ENCODE assay signal across 26 cellular contexts in the genomic region with DNA sequence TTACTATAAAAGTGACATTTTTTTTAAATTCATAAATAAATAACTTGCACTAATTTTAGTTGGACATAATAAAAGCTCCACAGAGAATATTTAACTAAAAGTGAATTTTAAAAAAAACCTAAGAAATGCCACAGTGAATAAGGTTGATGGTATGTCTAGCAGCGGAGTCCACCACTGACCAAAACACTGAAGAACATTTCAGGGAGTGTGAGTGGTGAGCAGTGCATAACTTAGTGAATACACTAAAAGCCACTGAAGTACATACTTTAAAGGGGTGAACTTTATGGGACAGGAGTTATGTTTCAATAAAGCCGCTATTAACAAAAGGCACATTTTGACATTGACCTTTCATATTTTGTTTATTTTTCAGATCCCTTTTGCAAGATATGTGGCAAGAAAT. TPM values are rescaled to one million over a fixed set of nuclear protein-coding genes. Genes with fewer than 3 reads are reported as not detected.
DNase-seq lines count a peak whose midpoint lies in the region; ATAC-seq and TF ChIP-seq lines count a peak whose summit lies in the region.
"Had no signal": no experiment of that assay in that cellular context is flagged by ENCODE, and none has a peak within 500 bp of the region (broad histone marks: within the 10 kb centered on the region; RNA-seq: fewer than 3 reads in every experiment).

No MANE protein-coding gene starts in this region.

- no peak overlapping the region for H3K27ac ChIP-seq in coronary artery
- H3K27ac ChIP-seq: C4-2B, epithelial cell of prostate, parathyroid adenoma, Peyer's patch, right lobe of liver, thyroid gland had no signal

- H3K4me3 ChIP-seq in fibroblast of pulmonary artery (replicated peaks; ENCODE audit: low read depth, low read length) (no peak overlapping the region), coronary artery (no peak overlapping the region)
- H3K4me3 ChIP-seq: Peyer's patch, right lobe of liver, thyroid gland had no signal

- TF ChIP-seq CTCF in fibroblast of pulmonary artery (IDR thresholded peaks at IDR 0.05; ENCODE audit: low read length, missing control alignments) (no peak), coronary artery (IDR thresholded peaks at IDR 0.05) (no peak)

- H3K27me3 Mint-ChIP-seq in activated CD4-positive, alpha-beta T cell treated with anti-CD3 and anti-CD28 coated beads, Interleukin-2, amount 10 ng/mL, durations not matched to agents 7 days and 5 days: no peaks in the 10 kb centered on the region
- H3K27me3 Mint-ChIP-seq: activated CD8-positive, alpha-beta memory T cell treated with anti-CD3 and anti-CD28 coated beads, Interleukin-2, amount 10 ng/mL, durations not matched to agents 7 days and 5 days; activated naive CD8-positive, alpha-beta T cell treated with anti-CD3 and anti-CD28 coated beads for 36 hours; stimulated activated naive B cell treated with anti-CD40 and anti-IgM and Interleukin-4, amounts not matched to agents 10 μg/mL and 1 μg/mL and 100 μg/mL, for 72 hours; T-helper 17 cell had no signal

- DNase-seq in EL: peak; percentile 71
- DNase-seq in amniotic epithelial cell (ENCODE audit: low read depth): peak; percentile 93
- DNase-seq in fibroblast of pulmonary artery (ENCODE audit: low read depth): peak; percentile 34
- peak; percentile 11 for DNase-seq in stromal cell of bone marrow (ENCODE audit: low read depth)
- DNase-seq in activated CD4-positive, alpha-beta T cell treated with anti-CD3 and anti-CD28 coated beads, Interleukin-2, amount 10 ng/mL, durations not matched to agents 7 days and 5 days: no peak
- DNase-seq in coronary artery (ENCODE audit: low spot score): no peak
- DNase-seq: activated CD4-positive, alpha-beta T cell treated with anti-CD3 and anti-CD28 coated beads for 48 hours; activated CD8-positive, alpha-beta memory T cell treated with anti-CD3 and anti-CD28 coated beads, Interleukin-2, amount 10 ng/mL, durations not matched to agents 7 days and 5 days; activated naive CD8-positive, alpha-beta T cell treated with anti-CD3 and anti-CD28 coated beads for 36 hours; caudate nucleus; GOT3; Karpas-422; left cardiac atrium; natural killer cell; NCI-H1092 treated with DMSO at 0.1 percent for 48 hours; NCI-H2081 treated with DMSO at 0.1 percent for 48 hours; Peyer's patch; right lobe of liver; stimulated activated naive B cell treated with anti-CD40 and anti-IgM and Interleukin-4, amounts not matched to agents 10 μg/mL and 1 μg/mL and 100 μg/mL, for 72 hours; T-helper 17 cell; thyroid gland had no signal

- CTCF ChIA-PET in activated CD4-positive, alpha-beta T cell treated with anti-CD3 and anti-CD28 coated beads, Interleukin-2, amount 10 ng/mL, durations not matched to agents 7 days and 5 days (lab: Charles Lee): interaction anchor here (2.0 kb wide), 1 partner anchor 11 kb away, joined by 5 read pairs; no protein-coding TSS in a partner anchor

- POLR2A ChIA-PET in activated CD4-positive, alpha-beta T cell treated with anti-CD3 and anti-CD28 coated beads, Interleukin-2, amount 10 ng/mL, durations not matched to agents 7 days and 5 days (lab: Charles Lee): no interaction called here

- peaks cover 37% of the 10 kb centered on the region for H3K36me3 Mint-ChIP-seq in activated CD4-positive, alpha-beta T cell treated with anti-CD3 and anti-CD28 coated beads, Interleukin-2, amount 10 ng/mL, durations not matched to agents 7 days and 5 days (ENCODE audit: low read depth)

- H3K4me1 Mint-ChIP-seq in activated CD4-positive, alpha-beta T cell treated with anti-CD3 and anti-CD28 coated beads, Interleukin-2, amount 10 ng/mL, durations not matched to agents 7 days and 5 days: no peaks in the 10 kb centered on the region
- H3K4me1 Mint-ChIP-seq: activated CD8-positive, alpha-beta memory T cell treated with anti-CD3 and anti-CD28 coated beads, Interleukin-2, amount 10 ng/mL, durations not matched to agents 7 days and 5 days; activated naive CD8-positive, alpha-beta T cell treated with anti-CD3 and anti-CD28 coated beads for 36 hours; natural killer cell; stimulated activated naive B cell treated with anti-CD40 and anti-IgM and Interleukin-4, amounts not matched to agents 10 μg/mL and 1 μg/mL and 100 μg/mL, for 72 hours had no signal

- ATAC-seq in HG03280 (IDR thresholded peaks at IDR 0.05; ENCODE audit: unreplicated experiment): no peak
- ATAC-seq: activated CD8-positive, alpha-beta memory T cell treated with anti-CD3 and anti-CD28 coated beads, Interleukin-2, amount 10 ng/mL, durations not matched to agents 7 days and 5 days; left cardiac atrium; natural killer cell; right lobe of liver; stimulated activated naive B cell treated with anti-CD40 and anti-IgM and Interleukin-4, amounts not matched to agents 10 μg/mL and 1 μg/mL and 100 μg/mL, for 72 hours; T-helper 17 cell had no signal

- no peak overlapping the region for H3K4me3 Mint-ChIP-seq in activated CD4-positive, alpha-beta T cell treated with anti-CD3 and anti-CD28 coated beads, Interleukin-2, amount 10 ng/mL, durations not matched to agents 7 days and 5 days
- H3K4me3 Mint-ChIP-seq: activated CD8-positive, alpha-beta memory T cell treated with anti-CD3 and anti-CD28 coated beads, Interleukin-2, amount 10 ng/mL, durations not matched to agents 7 days and 5 days; activated naive CD8-positive, alpha-beta T cell treated with anti-CD3 and anti-CD28 coated beads for 36 hours; activated T-helper 1 cell treated with anti-CD3 and anti-CD28 coated beads, Interleukin-12 subunit alpha, Interleukin-12 subunit beta, Interleukin-2, Interleukin-4 antibody, amounts not matched to agents 30 ng/mL and 10 ng/mL and 1 ng/mL, durations not matched to agents 14 hours and 24 hours and 36 hours; natural killer cell; stimulated activated naive B cell treated with anti-CD40 and anti-IgM and Interleukin-4, amounts not matched to agents 10 μg/mL and 1 μg/mL and 100 μg/mL, for 72 hours; T-helper 17 cell had no signal

- no peak overlapping the region for H3K27ac Mint-ChIP-seq in activated CD4-positive, alpha-beta T cell treated with anti-CD3 and anti-CD28 coated beads, Interleukin-2, amount 10 ng/mL, durations not matched to agents 7 days and 5 days
- H3K27ac Mint-ChIP-seq: activated CD8-positive, alpha-beta memory T cell treated with anti-CD3 and anti-CD28 coated beads, Interleukin-2, amount 10 ng/mL, durations not matched to agents 7 days and 5 days; activated naive CD8-positive, alpha-beta T cell treated with anti-CD3 and anti-CD28 coated beads for 36 hours; activated T-helper 1 cell treated with anti-CD3 and anti-CD28 coated beads, Interleukin-12 subunit alpha, Interleukin-12 subunit beta, Interleukin-2, Interleukin-4 antibody, amounts not matched to agents 30 ng/mL and 10 ng/mL and 1 ng/mL, durations not matched to agents 14 hours and 24 hours and 36 hours; natural killer cell; stimulated activated naive B cell treated with anti-CD40 and anti-IgM and Interleukin-4, amounts not matched to agents 10 μg/mL and 1 μg/mL and 100 μg/mL, for 72 hours; T-helper 17 cell had no signal

- H3K9me3 Mint-ChIP-seq in activated CD4-positive, alpha-beta T cell treated with anti-CD3 and anti-CD28 coated beads, Interleukin-2, amount 10 ng/mL, durations not matched to agents 7 days and 5 days: no peaks in the 10 kb centered on the region
- H3K9me3 Mint-ChIP-seq: activated naive CD8-positive, alpha-beta T cell treated with anti-CD3 and anti-CD28 coated beads for 36 hours; activated T-helper 1 cell treated with anti-CD3 and anti-CD28 coated beads, Interleukin-12 subunit alpha, Interleukin-12 subunit beta, Interleukin-2, Interleukin-4 antibody, amounts not matched to agents 30 ng/mL and 10 ng/mL and 1 ng/mL, durations not matched to agents 14 hours and 24 hours and 36 hours; natural killer cell; stimulated activated naive B cell treated with anti-CD40 and anti-IgM and Interleukin-4, amounts not matched to agents 10 μg/mL and 1 μg/mL and 100 μg/mL, for 72 hours had no signal

RNA-seq across cellular contexts. Expression of a gene that starts 32.3 kb away (rescaled TPM):
- 100 to 1,000 TPM; 145 to 150 TPM for total RNA-seq in activated CD4-positive, alpha-beta T cell treated with anti-CD3 and anti-CD28 coated beads, Interleukin-2, amount 10 ng/mL, durations not matched to agents 7 days and 5 days

Comparison
In these comparisons a context has a peak if more than half of its experiments do, and no peak if none do; other contexts are left out.
1. DNase-seq: peak in EL (single experiment), amniotic epithelial cell (single experiment), fibroblast of pulmonary artery (single experiment) and stromal cell of bone marrow (single experiment); none in activated CD4-positive, alpha-beta T cell treated with anti-CD3 and anti-CD28 coated beads, Interleukin-2, amount 10 ng/mL, durations not matched to agents 7 days and 5 days (single experiment) and coronary artery (single experiment).